9 cellular contexts compared by ENCODE assay signal in genomic region chr14:102795060-102795925, GRCh38. TPM values are rescaled to one million over a fixed set of nuclear protein-coding genes. Genes with fewer than 3 reads are reported as not detected.
DNase-seq lines count a peak whose midpoint lies in the region; FAIRE-seq and TF ChIP-seq lines count a peak whose summit lies in the region.
"Had no signal": no experiment of that assay in that cellular context is flagged by ENCODE, and none has a peak within 500 bp of the region (broad histone marks: within the 10 kb centered on the region; RNA-seq: fewer than 3 reads in every experiment).

No MANE protein-coding gene starts in this region.

- no peaks in the 10 kb centered on the region for H3K27me3 Mint-ChIP-seq in neural crest cell (ENCODE audit: low read depth)

- intact Hi-C loops in esophagus squamous epithelium (cut with DNase I) = no loop called here

- no peak overlapping the region for H3K4me3 Mint-ChIP-seq in neural crest cell

- H3K4me3 ChIP-seq in esophagus squamous epithelium = no peak overlapping the region
- H3K4me3 ChIP-seq: SJCRH30 had no signal

- TF ChIP-seq POLR2A in esophagus squamous epithelium (IDR thresholded peaks at IDR 0.05) (no peak), GM12892 (IDR thresholded peaks at IDR 0.05; ENCODE audit: low read depth, low read length) (no peak)

- H3K9me3 ChIP-seq in esophagus squamous epithelium = no peaks in the 10 kb centered on the region

- FAIRE-seq in GM12892 (lab: Jason Lieb, UNC) = no peak

- H3K4me1 ChIP-seq in esophagus squamous epithelium = peaks cover 0 to 38% (median 21%) of the 10 kb centered on the region in 3 donors
- H3K4me1 ChIP-seq: SJCRH30 had no signal

- peak; percentile 81 for DNase-seq in DMS53 (lab: John Stamatoyannopoulos, UW)
- DNase-seq in HuH-7.5 (ENCODE audit: low spot score) = peak; percentile 79
- peak; percentile 5 for DNase-seq in SKM-1 (lab: John Stamatoyannopoulos, UW; ENCODE audit: unreplicated experiment)
- peak; percentile 29 for DNase-seq in esophagus squamous epithelium (lab: John Stamatoyannopoulos, UW)
- no peak for DNase-seq in neural crest cell (ENCODE audit: low read depth, low spot score)
- no peak for DNase-seq in NCI-H2171 (lab: John Stamatoyannopoulos, UW)
- DNase-seq in KG1 (lab: John Stamatoyannopoulos, UW) = no peak
- no peak for DNase-seq in GM12892 (ENCODE audit: insufficient read length)

- no peaks in the 10 kb centered on the region for H3K27me3 ChIP-seq in esophagus squamous epithelium
- H3K27me3 ChIP-seq: SJCRH30 had no signal

- H3K9me3 Mint-ChIP-seq in neural crest cell = peaks cover 2% of the 10 kb centered on the region

- 0 to 41% methylated on average over 1 to 2 of the region's 2 CpGs for WGBS in esophagus squamous epithelium, 2 donors

- H3K36me3 ChIP-seq in esophagus squamous epithelium = peaks cover 0 to 9% (median 0%) of the 10 kb centered on the region in 3 donors
- H3K36me3 ChIP-seq: SJCRH30 had no signal

- H3K4me1 Mint-ChIP-seq in neural crest cell = peaks cover 11% of the 10 kb centered on the region

- TF ChIP-seq CTCF in esophagus squamous epithelium (IDR thresholded peaks at IDR 0.05) = peak in 1 of 6 experiments; percentile 43
- no peak for TF ChIP-seq CTCF in neural crest cell (conservative IDR thresholded peaks at IDR 0.05)

- peaks cover 6% of the 10 kb centered on the region for H3K36me3 Mint-ChIP-seq in neural crest cell (ENCODE audit: low read depth)

- H3K27ac ChIP-seq in esophagus squamous epithelium = peak overlapping the region; percentile 70 to 78 (median 74)
- H3K27ac ChIP-seq: SJCRH30 had no signal

- H3K27ac Mint-ChIP-seq in neural crest cell (ENCODE audit: unreplicated experiment) = peak overlapping the region; percentile 39

RNA-seq across cellular contexts. Expression of gene TRAF3, which starts 18.0 kb away (rescaled TPM):
- 10 to 100 TPM; 11.2 to 19.3 (median 13.2) TPM for total RNA-seq in esophagus squamous epithelium
- total RNA-seq in neural crest cell = 25.8 and 29.4 TPM in 2 replicates
- 53.6 TPM for polyA plus RNA-seq in GM12892 (2012; ENCODE audit: missing spikeins)

Comparison
In these comparisons a context has a peak if more than half of its experiments do, and no peak if none do; other contexts are left out.
1. DNase-seq: peak in DMS53 (single experiment), HuH-7.5 (single experiment), SKM-1 (single experiment) and esophagus squamous epithelium (single experiment); none in neural crest cell (single experiment), NCI-H2171 (single experiment), KG1 (single experiment) and GM12892 (single experiment).